In the genomic region with DNA sequence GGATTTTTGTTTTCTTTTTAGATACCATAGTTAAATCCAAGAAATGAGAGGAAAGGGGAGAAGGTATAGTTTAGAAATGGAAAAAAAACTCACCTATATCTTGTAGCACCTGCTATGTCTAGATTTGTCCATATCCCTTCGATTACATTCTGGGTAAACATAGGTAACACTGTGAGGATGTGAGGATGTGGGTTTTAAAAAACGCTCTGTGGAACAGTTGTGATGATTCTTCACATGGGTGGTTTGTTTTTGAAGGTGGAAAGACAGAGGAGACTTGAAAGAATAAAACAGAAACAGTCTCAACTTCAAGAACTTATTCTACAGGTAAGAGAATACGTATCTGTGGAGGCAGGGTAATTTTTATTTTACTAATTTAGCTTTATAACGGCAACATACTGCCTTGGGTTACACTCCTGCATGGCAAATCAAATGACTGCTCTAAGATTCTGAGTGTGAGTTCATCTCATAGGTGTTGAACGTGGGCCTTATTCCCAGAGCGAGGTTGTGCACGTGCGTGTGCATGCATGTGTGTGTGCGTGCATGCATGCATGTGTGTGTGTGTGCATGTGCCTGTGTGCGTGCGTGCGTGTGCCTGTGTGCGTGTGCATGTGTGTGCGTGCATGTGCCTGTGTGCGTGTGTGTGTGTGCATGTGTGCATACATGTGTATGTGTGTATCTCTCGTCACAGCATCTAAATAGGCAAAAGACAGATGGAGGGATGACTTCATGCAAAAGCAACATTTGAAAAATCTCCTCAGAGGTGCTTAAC, we compare ENCODE assay signal across 31 cellular contexts. TPM values are rescaled to one million over a fixed set of nuclear protein-coding genes. Genes with fewer than 3 reads are reported as not detected.
A peak's percentile ranks its signal among the peaks of the same experiment; 100 is the strongest.
DNase-seq lines count a peak whose midpoint lies in the region; ATAC-seq, FAIRE-seq and TF ChIP-seq lines count a peak whose summit lies in the region.
"Had no signal": no experiment of that assay in that cellular context is flagged by ENCODE, and none has a peak within 500 bp of the region (broad histone marks: within the 10 kb centered on the region; RNA-seq: fewer than 3 reads in every experiment).

No MANE protein-coding gene starts in this region.

- H3K9me3 Mint-ChIP-seq in activated naive CD4-positive, alpha-beta T cell treated with anti-CD3 and anti-CD28 coated beads, Interleukin-2, amount 50 U/mL, for 24 hours: no peaks in the 10 kb centered on the region
- H3K9me3 Mint-ChIP-seq in T-cell: no peaks in the 10 kb centered on the region
- H3K9me3 Mint-ChIP-seq: activated T-helper 1 cell treated with anti-CD3 and anti-CD28 coated beads, Interleukin-12 subunit alpha, Interleukin-12 subunit beta, Interleukin-2, Interleukin-4 antibody, amounts not matched to agents 30 ng/mL and 10 ng/mL and 1 ng/mL, durations not matched to agents 14 hours and 24 hours and 36 hours; brain; mesothelial cell of epicardium; natural killer cell; type B pancreatic cell had no signal

- no peak overlapping the region for H3K4me2 ChIP-seq in HepG2 (ENCODE audit: low read depth, low read length)
- H3K4me2 ChIP-seq: BLaER1, KMS-11 had no signal

- TF ChIP-seq RAD21 in HepG2 (CRISPR knock-in tag; IDR thresholded peaks at IDR 0.05): no peak

- H3K9me3 ChIP-seq in HepG2 (ENCODE audit: low read length): no peaks in the 10 kb centered on the region
- no peaks in the 10 kb centered on the region for H3K9me3 ChIP-seq in thymus (ENCODE audit: control insufficient read depth)
- H3K9me3 ChIP-seq: BLaER1, left lung, SJSA1 had no signal

- H3K4me1 ChIP-seq in HepG2 (ENCODE audit: insufficient read depth, low read length): no peaks in the 10 kb centered on the region
- H3K4me1 ChIP-seq in thymus (ENCODE audit: control insufficient read depth, insufficient read depth, low read length): no peaks in the 10 kb centered on the region
- H3K4me1 ChIP-seq: BLaER1, left lung, SJSA1 had no signal

- H3K27ac ChIP-seq in HepG2 (ENCODE audit: extremely low read length, insufficient read depth, low read length) (no peak overlapping the region), thymus (ENCODE audit: low read depth) (peak overlapping the region; percentile 62)
- H3K27ac ChIP-seq: BLaER1, KMS-11, left lung, SJSA1 had no signal

- FAIRE-seq in HepG2 (lab: Jason Lieb, UNC): no peak
- FAIRE-seq: small intestine had no signal

- peaks cover 3% of the 10 kb centered on the region for H3K79me2 ChIP-seq in HepG2 (ENCODE audit: insufficient read depth, low read length)

- peaks cover 38 to 89% of the 10 kb centered on the region in 2 experiments for H3K36me3 ChIP-seq in HepG2 (replicated peaks in 1 of 2; ENCODE audit: control insufficient read depth in 1 of 2, insufficient read depth in 2 of 2, low read length in 2 of 2)
- H3K36me3 ChIP-seq in thymus (ENCODE audit: control insufficient read depth, insufficient read depth): peaks cover 71% of the 10 kb centered on the region

- H3K4me3 ChIP-seq in HepG2 (replicated peaks in 1 of 3; ENCODE audit: insufficient read depth in 1 of 3, low read depth in 2 of 3, low read length in 3 of 3) (no peak overlapping the region), thymus (ENCODE audit: low read length) (no peak overlapping the region)
- H3K4me3 ChIP-seq: BLaER1, left lung, SJSA1 had no signal

- peak overlapping the region; percentile 80 for H3K27ac Mint-ChIP-seq in activated naive CD4-positive, alpha-beta T cell treated with anti-CD3 and anti-CD28 coated beads, Interleukin-2, amount 50 U/mL, for 24 hours
- peak overlapping the region; percentile 84 to 86 for H3K27ac Mint-ChIP-seq in T-cell
- H3K27ac Mint-ChIP-seq: activated T-helper 1 cell treated with anti-CD3 and anti-CD28 coated beads, Interleukin-12 subunit alpha, Interleukin-12 subunit beta, Interleukin-2, Interleukin-4 antibody, amounts not matched to agents 30 ng/mL and 10 ng/mL and 1 ng/mL, durations not matched to agents 14 hours and 24 hours and 36 hours; brain; mesothelial cell of epicardium; natural killer cell; type B pancreatic cell had no signal

- TF ChIP-seq POLR2A in HepG2 (IDR thresholded peaks at IDR 0.05; ENCODE audit: insufficient read depth in 1 of 2, low read depth in 2 of 2, low read length in 2 of 2) (no peak), GM18505 (IDR thresholded peaks at IDR 0.05; ENCODE audit: borderline replicate concordance, extremely low read depth, insufficient read depth, insufficient read length) (no peak)

- H2AFZ ChIP-seq in HepG2 (ENCODE audit: low read length): no peak overlapping the region

- peaks cover 5% of the 10 kb centered on the region for H3K36me3 Mint-ChIP-seq in activated naive CD4-positive, alpha-beta T cell treated with anti-CD3 and anti-CD28 coated beads, Interleukin-2, amount 50 U/mL, for 24 hours
- H3K36me3 Mint-ChIP-seq in T-cell: peaks cover 75% of the 10 kb centered on the region
- H3K36me3 Mint-ChIP-seq: natural killer cell had no signal

- ATAC-seq in T-cell (replicated peaks in 1 of 4): peak; percentile 91 to 96 (median 94)
- no peak for ATAC-seq in HepG2
- no peak for ATAC-seq in GM18505 (IDR thresholded peaks at IDR 0.05; ENCODE audit: unreplicated experiment)
- no peak for ATAC-seq in HG03039 (IDR thresholded peaks at IDR 0.05; ENCODE audit: unreplicated experiment)
- ATAC-seq: HCT116, left lung, natural killer cell had no signal

- H3K9ac ChIP-seq in HepG2 (ENCODE audit: insufficient read depth, low read depth, low read length): no peak overlapping the region
- H3K9ac ChIP-seq: BLaER1, KMS-11 had no signal

- TF ChIP-seq CTCF in HepG2 (CRISPR knock-in tag; IDR thresholded peaks at IDR 0.05): no peak

- H3K4me1 Mint-ChIP-seq in activated naive CD4-positive, alpha-beta T cell treated with anti-CD3 and anti-CD28 coated beads, Interleukin-2, amount 50 U/mL, for 24 hours: peaks cover 38% of the 10 kb centered on the region
- H3K4me1 Mint-ChIP-seq in T-cell: peaks cover 26 to 35% (median 31%) of the 10 kb centered on the region in 3 donors
- H3K4me1 Mint-ChIP-seq: mesothelial cell of epicardium had no signal

- peak overlapping the region; percentile 64 for H3K4me3 Mint-ChIP-seq in activated naive CD4-positive, alpha-beta T cell treated with anti-CD3 and anti-CD28 coated beads, Interleukin-2, amount 50 U/mL, for 24 hours
- peak overlapping the region in 1 of 3 donors; percentile 49 for H3K4me3 Mint-ChIP-seq in T-cell
- H3K4me3 Mint-ChIP-seq: activated T-helper 1 cell treated with anti-CD3 and anti-CD28 coated beads, Interleukin-12 subunit alpha, Interleukin-12 subunit beta, Interleukin-2, Interleukin-4 antibody, amounts not matched to agents 30 ng/mL and 10 ng/mL and 1 ng/mL, durations not matched to agents 14 hours and 24 hours and 36 hours; brain; mesothelial cell of epicardium; natural killer cell; type B pancreatic cell had no signal

- in situ Hi-C loops in HepG2 (cut with HindIII; ENCODE audit: extremely low pct_ligation_motif_present, low pct_unique_long_range_greater_than_20kb): no loop called here

- TF ChIP-seq EP300 in HepG2 (IDR thresholded peaks at IDR 0.05; ENCODE audit: low read depth in 2 of 2, low read length in 2 of 2) (no peak), HepG2 (CRISPR knock-in tag; IDR thresholded peaks at IDR 0.05; ENCODE audit: borderline replicate concordance) (no peak)

- over 99% methylated on average over 16 of the region's 16 CpGs for WGBS in HepG2 (ENCODE audit: low lambda C conversion rate)
- 93% methylated on average over 16 of the region's 16 CpGs for WGBS in thymus

- H4K20me1 ChIP-seq in HepG2 (ENCODE audit: insufficient read depth, low read length): 0 out of 2 replicates have a peak, but pooled peaks cover 3% of the 10 kb centered on the region

- no peak for DNase-seq in activated naive CD4-positive, alpha-beta T cell treated with Interleukin-2 at 50 U/mL for 16 hours
- DNase-seq in T-cell (peak in 3 of 34 experiments; percentile 24 to 39 (median 37)), HepG2 (ENCODE audit: low spot score) (no peak)
- DNase-seq: Calu3; DND-41; MM.1S; natural killer cell; NCI-H1436; NCI-H2081 treated with DMSO at 0.1 percent for 48 hours; NCI-H446; NCI-H82; small intestine; stimulated activated CD4-positive, alpha-beta T cell treated with anti-CD3 and anti-CD28 coated beads, Interleukin-1b, Interleukin-23, amount 100 ng/mL, for 48 hours; stimulated activated CD8-positive, alpha-beta memory T cell treated with anti-CD3 and anti-CD28 coated beads, Interleukin-4, amount 100 ng/mL, for 48 hours had no signal

- CTCF ChIA-PET in T-cell (lab: Charles Lee): interaction anchor here in 1 of 2 donors (0.6 kb wide), 1 partner anchor 492 kb away, joined by 4 read pairs; no protein-coding TSS in a partner anchor
- CTCF ChIA-PET in HepG2 (lab: Yijun Ruan, JAX; ENCODE audit: low intra/inter-chr PET ratio, low total read pairs): no interaction called here

- no peaks in the 10 kb centered on the region for H3K27me3 Mint-ChIP-seq in activated naive CD4-positive, alpha-beta T cell treated with anti-CD3 and anti-CD28 coated beads, Interleukin-2, amount 50 U/mL, for 24 hours
- H3K27me3 Mint-ChIP-seq in T-cell: no peaks in the 10 kb centered on the region
- H3K27me3 Mint-ChIP-seq: brain, type B pancreatic cell had no signal

- intact Hi-C loops in HepG2 (cut with micrococcal nuclease; ENCODE audit: unreplicated experiment): no loop called here

- POLR2A ChIA-PET in T-cell (lab: Charles Lee) (no interaction called here), HepG2 (lab: Yijun Ruan, JAX) (no interaction called here)

- no peaks in the 10 kb centered on the region for H3K27me3 ChIP-seq in HepG2 (ENCODE audit: control insufficient read depth in 1 of 2, insufficient read depth in 2 of 2, low read length in 2 of 2)
- no peaks in the 10 kb centered on the region for H3K27me3 ChIP-seq in thymus (ENCODE audit: control insufficient read depth, insufficient read depth)
- H3K27me3 ChIP-seq: BLaER1, left lung, SJSA1 had no signal

- no TSS peak for BruUV-seq in HepG2 (replicated peaks; lab: Mats Ljungman, UMichigan)

RNA-seq across cellular contexts. Expression of gene ATP4B, which starts 23.5 kb away (rescaled TPM):
- total RNA-seq in T-cell: not detected
- total RNA-seq in HepG2 (2016; rRNA removed; fragmentation: Illumina TruSeq; extraction: Trizol): not detected in 2 replicates
- not detected in 2 replicates for total RNA-seq in HepG2 (2016; cell fraction: cytosol; rRNA removed; fragmentation: Illumina TruSeq; extraction: Trizol; ENCODE audit: low read depth)
- total RNA-seq in HepG2 (2016; cell fraction: insoluble cytoplasmic fraction; rRNA removed; fragmentation: Illumina TruSeq; extraction: Trizol): not detected in 2 replicates
- total RNA-seq in HepG2 (2016; cell fraction: membrane; rRNA removed; fragmentation: Illumina TruSeq; extraction: Trizol): not detected in 2 replicates
- not detected in 2 replicates for total RNA-seq in HepG2 (2016; cell fraction: nucleus; rRNA removed; fragmentation: Illumina TruSeq; extraction: Trizol)
- polyA plus RNA-seq in HepG2 (2011; rRNA removed): not detected in 2 replicates
- polyA plus RNA-seq in HepG2 (2011; cell fraction: cytosol; rRNA removed): not detected in 2 replicates
- polyA plus RNA-seq in HepG2 (2011; cell fraction: nucleus; rRNA removed): not detected in 2 replicates
- not detected in 2 replicates for polyA plus RNA-seq in HepG2 (2012)
- polyA plus RNA-seq in HepG2 (2016; cell fraction: cytosol; fragmentation: Illumina TruSeq; extraction: Trizol; ENCODE audit: low read depth): not detected in 2 replicates
- polyA plus RNA-seq in HepG2 (2016; cell fraction: insoluble cytoplasmic fraction; fragmentation: Illumina TruSeq; extraction: Trizol; ENCODE audit: low read depth): not detected in 2 replicates
- polyA plus RNA-seq in HepG2 (2016; cell fraction: membrane; fragmentation: Illumina TruSeq; extraction: Trizol; ENCODE audit: low read depth): not detected in 2 replicates
- not detected in 2 replicates for polyA plus RNA-seq in HepG2 (2016; cell fraction: nucleus; fragmentation: Illumina TruSeq; extraction: Trizol; ENCODE audit: insufficient read depth, low read depth)
- not detected in 2 replicates for polyA minus RNA-seq in HepG2 (2011; rRNA and poly(A)+ RNA removed; ENCODE audit: low replicate concordance)
- not detected in 2 replicates for polyA minus RNA-seq in HepG2 (2011; cell fraction: cytosol; rRNA and poly(A)+ RNA removed)
- not detected in 2 replicates for polyA minus RNA-seq in HepG2 (2011; cell fraction: nucleus; rRNA and poly(A)+ RNA removed)
- 0.34 TPM for polyA plus RNA-seq in thymus
- total RNA-seq: activated T-helper 1 cell treated with anti-CD3 and anti-CD28 coated beads, Interleukin-12 subunit alpha, Interleukin-12 subunit beta, Interleukin-2, Interleukin-4 antibody, amounts not matched to agents 30 ng/mL and 10 ng/mL and 1 ng/mL, durations not matched to agents 14 hours and 24 hours and 36 hours; Calu3; left lung; mesothelial cell of epicardium; natural killer cell; osteocyte; SJSA1; T-helper 1 cell treated with Interleukin-12 subunit alpha and Interleukin-12 subunit beta and Interleukin-4 antibody, amounts not matched to agents 30 ng/mL and 1 ng/mL, for 36 hours had no signal
- polyA plus RNA-seq: AG04450 had no signal

RNA-seq across cellular contexts. Expression of gene GRK1, which starts 32.6 kb away (rescaled TPM):
- total RNA-seq in T-cell (not detected), HepG2 (2016; rRNA removed; fragmentation: Illumina TruSeq; extraction: Trizol) (0.07 TPM in 1 of 2 replicates, not detected in the other)
- total RNA-seq in HepG2 (2016; cell fraction: cytosol; rRNA removed; fragmentation: Illumina TruSeq; extraction: Trizol; ENCODE audit: low read depth): 0.09 and 0.20 TPM in 2 replicates
- total RNA-seq in HepG2 (2016; cell fraction: insoluble cytoplasmic fraction; rRNA removed; fragmentation: Illumina TruSeq; extraction: Trizol): not detected in 2 replicates
- 0.06 TPM in 1 of 2 replicates, not detected in the other for total RNA-seq in HepG2 (2016; cell fraction: membrane; rRNA removed; fragmentation: Illumina TruSeq; extraction: Trizol)
- 0.16 and 0.19 TPM in 2 replicates for total RNA-seq in HepG2 (2016; cell fraction: nucleus; rRNA removed; fragmentation: Illumina TruSeq; extraction: Trizol)
- polyA plus RNA-seq in HepG2 (2011; rRNA removed) (0.03 and 0.12 TPM in 2 replicates), thymus (0.11 TPM)
- polyA plus RNA-seq in HepG2 (2011; cell fraction: cytosol; rRNA removed): 0.04 and 0.06 TPM in 2 replicates
- polyA plus RNA-seq in HepG2 (2011; cell fraction: nucleus; rRNA removed): 0.21 and 0.24 TPM in 2 replicates
- polyA plus RNA-seq in HepG2 (2012): not detected in 2 replicates
- polyA plus RNA-seq in HepG2 (2016; cell fraction: cytosol; fragmentation: Illumina TruSeq; extraction: Trizol; ENCODE audit: low read depth): 0.03 TPM in 2 replicates
- not detected in 2 replicates for polyA plus RNA-seq in HepG2 (2016; cell fraction: insoluble cytoplasmic fraction; fragmentation: Illumina TruSeq; extraction: Trizol; ENCODE audit: low read depth)
- not detected in 2 replicates for polyA plus RNA-seq in HepG2 (2016; cell fraction: membrane; fragmentation: Illumina TruSeq; extraction: Trizol; ENCODE audit: low read depth)
- polyA plus RNA-seq in HepG2 (2016; cell fraction: nucleus; fragmentation: Illumina TruSeq; extraction: Trizol; ENCODE audit: insufficient read depth, low read depth): 0.13 TPM in 1 of 2 replicates, not detected in the other
- polyA minus RNA-seq in HepG2 (2011; rRNA and poly(A)+ RNA removed; ENCODE audit: low replicate concordance): 0.06 TPM in 1 of 2 replicates, not detected in the other
- not detected in 2 replicates for polyA minus RNA-seq in HepG2 (2011; cell fraction: cytosol; rRNA and poly(A)+ RNA removed)
- polyA minus RNA-seq in HepG2 (2011; cell fraction: nucleus; rRNA and poly(A)+ RNA removed): 0.12 and 0.13 TPM in 2 replicates
- total RNA-seq: activated T-helper 1 cell treated with anti-CD3 and anti-CD28 coated beads, Interleukin-12 subunit alpha, Interleukin-12 subunit beta, Interleukin-2, Interleukin-4 antibody, amounts not matched to agents 30 ng/mL and 10 ng/mL and 1 ng/mL, durations not matched to agents 14 hours and 24 hours and 36 hours; Calu3; natural killer cell; osteocyte had no signal
- polyA plus RNA-seq: adipose tissue, AG04450 had no signal

RNA-seq across cellular contexts. Expression of gene TFDP1, which starts 49.9 kb away (rescaled TPM):
- total RNA-seq in T-cell: 10 to 100 TPM; 25.8 to 38.3 (median 34.1) TPM
- 78.3 and 84.2 TPM in 2 replicates for total RNA-seq in HepG2 (2016; rRNA removed; fragmentation: Illumina TruSeq; extraction: Trizol)
- 194 and 195 TPM in 2 replicates for total RNA-seq in HepG2 (2016; cell fraction: cytosol; rRNA removed; fragmentation: Illumina TruSeq; extraction: Trizol; ENCODE audit: low read depth)
- 67.1 and 88.3 TPM in 2 replicates for total RNA-seq in HepG2 (2016; cell fraction: insoluble cytoplasmic fraction; rRNA removed; fragmentation: Illumina TruSeq; extraction: Trizol)
- 221 and 222 TPM in 2 replicates for total RNA-seq in HepG2 (2016; cell fraction: membrane; rRNA removed; fragmentation: Illumina TruSeq; extraction: Trizol)
- total RNA-seq in HepG2 (2016; cell fraction: nucleus; rRNA removed; fragmentation: Illumina TruSeq; extraction: Trizol): 49.7 and 57.5 TPM in 2 replicates
- polyA plus RNA-seq in HepG2 (2011; rRNA removed): 31.6 and 38.0 TPM in 2 replicates
- 25.7 and 26.3 TPM in 2 replicates for polyA plus RNA-seq in HepG2 (2011; cell fraction: cytosol; rRNA removed)
- 37.1 and 39.8 TPM in 2 replicates for polyA plus RNA-seq in HepG2 (2011; cell fraction: nucleus; rRNA removed)
- polyA plus RNA-seq in HepG2 (2012): 25.2 and 38.0 TPM in 2 replicates
- polyA plus RNA-seq in HepG2 (2016; cell fraction: cytosol; fragmentation: Illumina TruSeq; extraction: Trizol; ENCODE audit: low read depth): 283 and 288 TPM in 2 replicates
- 98.5 and 123 TPM in 2 replicates for polyA plus RNA-seq in HepG2 (2016; cell fraction: insoluble cytoplasmic fraction; fragmentation: Illumina TruSeq; extraction: Trizol; ENCODE audit: low read depth)
- polyA plus RNA-seq in HepG2 (2016; cell fraction: membrane; fragmentation: Illumina TruSeq; extraction: Trizol; ENCODE audit: low read depth): 260 and 268 TPM in 2 replicates
- polyA plus RNA-seq in HepG2 (2016; cell fraction: nucleus; fragmentation: Illumina TruSeq; extraction: Trizol; ENCODE audit: insufficient read depth, low read depth): 93.4 and 97.4 TPM in 2 replicates
- 27.0 and 92.2 TPM in 2 replicates for polyA minus RNA-seq in HepG2 (2011; rRNA and poly(A)+ RNA removed; ENCODE audit: low replicate concordance)
- polyA minus RNA-seq in HepG2 (2011; cell fraction: cytosol; rRNA and poly(A)+ RNA removed): 13.8 and 22.4 TPM in 2 replicates
- 24.0 and 26.7 TPM in 2 replicates for polyA minus RNA-seq in HepG2 (2011; cell fraction: nucleus; rRNA and poly(A)+ RNA removed)
- polyA plus RNA-seq in thymus: 30.0 TPM

Comparison
In these comparisons a context has a peak if more than half of its experiments do, and no peak if none do; other contexts are left out.
1. ATAC-seq: peak in T-cell (4 of 4); none in HepG2 (single experiment), GM18505 (single experiment) and HG03039 (single experiment).